In the genomic region with DNA sequence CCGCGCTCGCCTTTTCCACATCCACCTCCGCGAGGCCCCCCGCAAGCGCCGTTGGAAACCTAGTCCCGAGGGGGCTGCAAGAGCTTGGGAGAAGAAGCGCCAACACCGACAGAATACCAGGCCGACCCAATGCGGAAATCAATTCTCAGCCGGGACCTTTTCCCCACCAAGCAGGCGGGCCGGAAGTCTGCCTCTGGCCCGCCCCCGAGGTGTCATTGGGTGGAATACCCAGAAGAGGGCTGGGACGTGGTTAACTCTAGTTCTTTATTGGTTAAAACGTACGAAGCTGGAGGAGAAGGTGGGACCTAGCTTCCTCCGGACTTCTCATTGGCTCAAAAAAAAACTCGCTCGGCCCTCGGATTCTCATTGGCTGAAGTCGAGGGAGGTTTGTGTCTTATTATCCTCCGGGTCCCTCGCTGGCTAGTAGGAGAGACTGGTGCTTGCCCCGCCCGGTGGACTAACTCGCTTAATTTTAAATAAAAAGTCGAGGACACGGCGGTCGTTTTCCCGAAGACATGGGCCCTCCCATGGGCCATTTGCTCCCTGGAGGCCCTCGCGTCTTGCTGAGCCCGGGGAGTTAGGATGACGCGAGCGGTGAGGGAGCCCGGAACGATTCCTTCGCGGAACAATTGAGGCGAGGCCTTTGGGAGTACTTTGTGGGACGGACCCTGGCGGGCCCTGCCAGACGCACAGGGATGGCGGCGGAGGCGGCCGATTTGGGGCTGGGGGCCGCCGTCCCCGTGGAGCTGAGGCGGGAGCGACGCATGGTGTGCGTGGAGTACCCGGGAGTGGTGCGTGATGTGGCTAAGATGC, we compare ENCODE assay signal across 8 cellular contexts. TPM values are rescaled to one million over a fixed set of nuclear protein-coding genes. Genes with fewer than 3 reads are reported as not detected.
DNase-seq lines count a peak whose midpoint lies in the region; ATAC-seq, FAIRE-seq and TF ChIP-seq lines count a peak whose summit lies in the region.

A gene with protein sequence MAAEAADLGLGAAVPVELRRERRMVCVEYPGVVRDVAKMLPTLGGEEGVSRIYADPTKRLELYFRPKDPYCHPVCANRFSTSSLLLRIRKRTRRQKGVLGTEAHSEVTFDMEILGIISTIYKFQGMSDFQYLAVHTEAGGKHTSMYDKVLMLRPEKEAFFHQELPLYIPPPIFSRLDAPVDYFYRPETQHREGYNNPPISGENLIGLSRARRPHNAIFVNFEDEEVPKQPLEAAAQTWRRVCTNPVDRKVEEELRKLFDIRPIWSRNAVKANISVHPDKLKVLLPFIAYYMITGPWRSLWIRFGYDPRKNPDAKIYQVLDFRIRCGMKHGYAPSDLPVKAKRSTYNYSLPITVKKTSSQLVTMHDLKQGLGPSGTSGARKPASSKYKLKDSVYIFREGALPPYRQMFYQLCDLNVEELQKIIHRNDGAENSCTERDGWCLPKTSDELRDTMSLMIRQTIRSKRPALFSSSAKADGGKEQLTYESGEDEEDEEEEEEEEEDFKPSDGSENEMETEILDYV (plus strand): TSS at position 681 of the 813 bp plus-strand sequence. CDS start 15 bp downstream, at position 696.

- no peaks in the 10 kb centered on the region for H3K27me3 Mint-ChIP-seq in chondrocyte (ENCODE audit: low read depth)

- peaks cover 29% of the 10 kb centered on the region for H3K4me1 Mint-ChIP-seq in chondrocyte (ENCODE audit: low read depth)

- peak; percentile 99 for DNase-seq in AML-193 (lab: John Stamatoyannopoulos, UW)
- DNase-seq in NCI-H510A treated with DMSO at 0.1 percent for 48 hours (lab: John Stamatoyannopoulos, UW), result peak; percentile 99
- peak; percentile 79 for DNase-seq in activated CD4-positive, alpha-beta T cell treated with anti-CD3 and anti-CD28 coated beads for 24 hours (ENCODE audit: low read depth in 2 of 2)
- DNase-seq in chondrocyte (ENCODE audit: low spot score), result no peak
- DNase-seq in kidney, result peak; percentile 96
- peak; percentile 94 for DNase-seq in stimulated activated CD4-positive, alpha-beta T cell treated with anti-CD3 and anti-CD28 coated beads, Interleukin-15, amount 100 ng/mL, for 24 hours

- intact Hi-C loops in kidney (cut with DNase I), result no loop called here

- ATAC-seq in HG03439 (IDR thresholded peaks at IDR 0.05; ENCODE audit: unreplicated experiment), result peak; percentile 96

- peaks cover 9 to 17% of the 10 kb centered on the region in 2 donors for H3K4me1 ChIP-seq in kidney (ENCODE audit: control insufficient read depth in 1 of 2, insufficient read depth in 1 of 2, low read depth in 1 of 2, low read length in 2 of 2)

- H3K9me3 Mint-ChIP-seq in chondrocyte (ENCODE audit: low read depth), result no peaks in the 10 kb centered on the region

- H3K36me3 Mint-ChIP-seq in chondrocyte (ENCODE audit: low read depth), result peaks cover 1% of the 10 kb centered on the region

- TF ChIP-seq CTCF in chondrocyte (IDR thresholded peaks at IDR 0.05) (peak; percentile 20), kidney (IDR thresholded peaks at IDR 0.05; ENCODE audit: borderline replicate concordance, extremely low read depth, insufficient read depth) (no peak)

- FAIRE-seq in kidney (lab: Jason Lieb, UNC), result peak; percentile 99

- no peaks in the 10 kb centered on the region for H3K9me3 ChIP-seq in kidney (ENCODE audit: control insufficient read depth in 1 of 2, low read length in 2 of 2)

- H3K4me3 Mint-ChIP-seq in chondrocyte (ENCODE audit: unreplicated experiment), result peak within 1 kb of the TSS; percentile 98

- peak within 1 kb of the TSS; percentile 98 for H3K27ac Mint-ChIP-seq in chondrocyte (ENCODE audit: unreplicated experiment)

- H3K36me3 ChIP-seq in kidney (ENCODE audit: control insufficient read depth in 1 of 2, insufficient read depth in 2 of 2, low read length in 2 of 2), result no peaks in the 10 kb centered on the region

- peak; percentile 85 for TF ChIP-seq POLR2A in GM19193 (IDR thresholded peaks at IDR 0.05; ENCODE audit: extremely low read depth, insufficient read depth, insufficient read length)

- peak within 1 kb of the TSS; percentile 76 to 98 for H3K9ac ChIP-seq in kidney (ENCODE audit: low read length in 2 of 2)

- H3K27ac ChIP-seq in kidney (ENCODE audit: low read depth in 2 of 2, low read length in 2 of 2), result peak within 1 kb of the TSS; percentile 62 to 93

- H3K4me3 ChIP-seq in kidney (ENCODE audit: low read length in 2 of 2), result peak within 1 kb of the TSS; percentile 85 to 99

RNA-seq across cellular contexts. Expression of the gene that starts here (rescaled TPM):
- total RNA-seq in chondrocyte, result 36.5 to 46.3 TPM (median 38.5 TPM) in 3 replicates
- total RNA-seq in kidney, result 47.7 TPM
- polyA plus RNA-seq in kidney (ENCODE audit: insufficient read depth, low read depth, low replicate concordance), result 38.0 TPM
